In genomic region chr2:29056452-29056851, GRCh38 we compare ENCODE assay signal across 24 cellular contexts. TPM values are rescaled to one million over a fixed set of nuclear protein-coding genes. Genes with fewer than 3 reads are reported as not detected.
A peak's percentile ranks its signal among the peaks of the same experiment; 100 is the strongest.
DNase-seq lines count a peak whose midpoint lies in the region; ATAC-seq, FAIRE-seq and TF ChIP-seq lines count a peak whose summit lies in the region.
"Had no signal": no experiment of that assay in that cellular context is flagged by ENCODE, and none has a peak within 500 bp of the region (broad histone marks: within the 10 kb centered on the region; RNA-seq: fewer than 3 reads in every experiment).

No MANE protein-coding gene starts in this region.

- H3K9me2 ChIP-seq in Karpas-422 (replicated peaks; ENCODE audit: insufficient read depth, low read length): no peaks in the 10 kb centered on the region

- ATAC-seq in activated T-cell treated with anti-CD3 and anti-CD28 coated beads, Interleukin-2, amount 50 U/mL, for 72 hours (replicated peaks in 1 of 2): peak; percentile 29 to 59

- no peaks in the 10 kb centered on the region for H3K27me3 ChIP-seq in bronchial epithelial cell (ENCODE audit: control insufficient read depth, insufficient read depth, low read length)
- no peaks in the 10 kb centered on the region for H3K27me3 ChIP-seq in H7 (ENCODE audit: control insufficient read depth, insufficient read depth, low read length)
- no peaks in the 10 kb centered on the region for H3K27me3 ChIP-seq in Karpas-422 (ENCODE audit: low read length)
- H3K27me3 ChIP-seq: BE2C had no signal

- no peaks in the 10 kb centered on the region for H4K20me1 ChIP-seq in Karpas-422 (ENCODE audit: insufficient read depth, low read depth, low read length)

- H2AFZ ChIP-seq in Karpas-422 (ENCODE audit: low read length): no peak overlapping the region
- H2AFZ ChIP-seq: GM23248, PC-9 had no signal

- no peaks in the 10 kb centered on the region for H3K27me3 Mint-ChIP-seq in activated T-cell treated with anti-CD3 and anti-CD28 coated beads, Interleukin-2, amount 50 U/mL, for 72 hours (ENCODE audit: low read depth)
- H3K27me3 Mint-ChIP-seq in type B pancreatic cell: peaks cover 4% of the 10 kb centered on the region

- no peak overlapping the region for H3K4me2 ChIP-seq in Karpas-422 (ENCODE audit: low read depth, low read length, poor library complexity, severe bottlenecking)
- H3K4me2 ChIP-seq: KMS-11, PC-9 had no signal

- H3K27ac ChIP-seq in mesodermal cell (ENCODE audit: low read depth, low read length, severe bottlenecking) (peak overlapping the region; percentile 65), Karpas-422 (ENCODE audit: low read length) (no peak overlapping the region)
- H3K27ac ChIP-seq: GM23248, KMS-11, PC-9 had no signal

- no peaks in the 10 kb centered on the region for H3K36me3 Mint-ChIP-seq in activated T-cell treated with anti-CD3 and anti-CD28 coated beads, Interleukin-2, amount 50 U/mL, for 72 hours (ENCODE audit: insufficient read depth in 2 of 2)
- no peaks in the 10 kb centered on the region for H3K36me3 Mint-ChIP-seq in type B pancreatic cell

- no peaks in the 10 kb centered on the region for H3K36me3 ChIP-seq in bronchial epithelial cell (ENCODE audit: control insufficient read depth, insufficient read depth, low read length)
- no peaks in the 10 kb centered on the region for H3K36me3 ChIP-seq in mesodermal cell (ENCODE audit: control insufficient read depth, insufficient read depth, low read length)
- H3K36me3 ChIP-seq in H7 (replicated peaks; ENCODE audit: control insufficient read depth, insufficient read depth, low read length): no peaks in the 10 kb centered on the region
- no peaks in the 10 kb centered on the region for H3K36me3 ChIP-seq in Karpas-422 (ENCODE audit: insufficient read depth, low read length)
- H3K36me3 ChIP-seq: BE2C, HAP-1 had no signal

- H3K79me2 ChIP-seq in Karpas-422 (ENCODE audit: low read length): no peaks in the 10 kb centered on the region

- no peak overlapping the region for H3K27ac Mint-ChIP-seq in activated T-cell treated with anti-CD3 and anti-CD28 coated beads, Interleukin-2, amount 50 U/mL, for 72 hours
- H3K27ac Mint-ChIP-seq in type B pancreatic cell: peak overlapping the region; percentile 31

- peak; percentile 84 for FAIRE-seq in bronchial epithelial cell (lab: Jason Lieb, UNC)
- FAIRE-seq: GM12891 had no signal

- H3K9ac ChIP-seq in Karpas-422 (ENCODE audit: low read length): no peak overlapping the region
- H3K9ac ChIP-seq: GM23248, KMS-11 had no signal

- DNase-seq in activated T-cell treated with anti-CD3 and anti-CD28 coated beads, Interleukin-2, amount 50 U/mL, for 72 hours: peak; percentile 11 to 13
- no peak for DNase-seq in activated T-cell treated with anti-CD3 and anti-CD28 coated beads, Interleukin-2, amount 50 U/mL, for 48 hours
- DNase-seq in bronchial epithelial cell (ENCODE audit: low read depth): no peak
- DNase-seq in type B pancreatic cell (ENCODE audit: extremely low spot score, unreplicated experiment): no peak
- no peak for DNase-seq in H7
- no peak for DNase-seq in Karpas-422
- DNase-seq: BE2C, GM23248, IMR-90, MV-4-11, NCI-H1105 treated with DMSO at 0.1 percent for 48 hours, NCI-H2029 treated with DMSO at 0.1 percent for 48 hours, NCI-H226, NCI-H510A treated with DMSO at 0.1 percent for 48 hours, NCI-H748 treated with DMSO at 0.1 percent for 48 hours, PC-9, RPMI8226, SHP77 had no signal

- H3K4me1 Mint-ChIP-seq in activated T-cell treated with anti-CD3 and anti-CD28 coated beads, Interleukin-2, amount 50 U/mL, for 72 hours (ENCODE audit: low read depth): peaks cover 27% of the 10 kb centered on the region
- H3K4me1 Mint-ChIP-seq in type B pancreatic cell (ENCODE audit: unreplicated experiment): peaks cover 68% of the 10 kb centered on the region

- 93 to 100% methylated on average over 2 to 5 of the region's 5 CpGs for WGBS in mesodermal cell (ENCODE audit: insufficient coverage in 2 of 2), 2 experiments

- H3K9me3 Mint-ChIP-seq in activated T-cell treated with anti-CD3 and anti-CD28 coated beads, Interleukin-2, amount 50 U/mL, for 72 hours: no peaks in the 10 kb centered on the region
- no peaks in the 10 kb centered on the region for H3K9me3 Mint-ChIP-seq in type B pancreatic cell

- H3K4me3 ChIP-seq in bronchial epithelial cell (ENCODE audit: low read depth, low read length) (no peak overlapping the region), mesodermal cell (ENCODE audit: extremely low read depth, insufficient read depth, low read length, poor library complexity, severe bottlenecking) (no peak overlapping the region), H7 (ENCODE audit: insufficient read depth, low read depth, low read length) (no peak overlapping the region), Karpas-422 (ENCODE audit: low read length) (no peak overlapping the region)
- H3K4me3 ChIP-seq: GM23248, HAP-1, PC-9 had no signal

- TF ChIP-seq CTCF in bronchial epithelial cell (IDR thresholded peaks at IDR 0.05; ENCODE audit: insufficient read depth, low read length, severe bottlenecking) (no peak), type B pancreatic cell (conservative IDR thresholded peaks at IDR 0.05) (no peak)

- no peak overlapping the region for H3K4me3 Mint-ChIP-seq in activated T-cell treated with anti-CD3 and anti-CD28 coated beads, Interleukin-2, amount 50 U/mL, for 72 hours
- no peak overlapping the region for H3K4me3 Mint-ChIP-seq in type B pancreatic cell

- H3K9me3 ChIP-seq in mesodermal cell (ENCODE audit: control insufficient read depth, low read length): no peaks in the 10 kb centered on the region
- H3K9me3 ChIP-seq in Karpas-422 (ENCODE audit: low read length): no peaks in the 10 kb centered on the region
- H3K9me3 ChIP-seq: BE2C, HAP-1 had no signal

- no peaks in the 10 kb centered on the region for H3K4me1 ChIP-seq in mesodermal cell (ENCODE audit: control insufficient read depth, insufficient read depth, low read length, poor library complexity, severe bottlenecking)
- no peaks in the 10 kb centered on the region for H3K4me1 ChIP-seq in Karpas-422 (ENCODE audit: low read length)

RNA-seq across cellular contexts. Expression of gene PCARE, which starts 17.9 kb away (rescaled TPM):
- not detected for total RNA-seq in activated T-cell treated with anti-CD3 and anti-CD28 coated beads, Interleukin-2, amount 50 U/mL, for 72 hours
- total RNA-seq in bronchial epithelial cell (not detected in 2 replicates), type B pancreatic cell (ENCODE audit: low replicate concordance) (not detected in 2 replicates)
- not detected for polyA plus RNA-seq in mesodermal cell (2013, experiment 1 of 2)
- not detected for polyA plus RNA-seq in mesodermal cell (2013, experiment 2 of 2)
- not detected in 2 replicates for total RNA-seq in H7 (2014; rRNA removed; shearing (Covaris generic))
- not detected in 2 replicates for total RNA-seq in Karpas-422 (2014; rRNA removed; shearing (Covaris generic); ENCODE audit: low replicate concordance)
- total RNA-seq: A673, GM23248, IMR-90, M059J, PC-9 had no signal
- polyA plus RNA-seq: GM23248, IMR-90 had no signal

RNA-seq across cellular contexts. Expression of gene CLIP4, which starts 58.8 kb away (rescaled TPM):
- 10 to 100 TPM; 25.2 to 28.4 TPM for total RNA-seq in activated T-cell treated with anti-CD3 and anti-CD28 coated beads, Interleukin-2, amount 50 U/mL, for 72 hours
- total RNA-seq in bronchial epithelial cell (102 and 144 TPM in 2 replicates), type B pancreatic cell (ENCODE audit: low replicate concordance) (12.1 and 14.7 TPM in 2 replicates)
- polyA plus RNA-seq in mesodermal cell (2013, experiment 1 of 2): 2.7 TPM
- polyA plus RNA-seq in mesodermal cell (2013, experiment 2 of 2): 2.6 TPM
- 0.30 and 2.0 TPM in 2 replicates for total RNA-seq in H7 (2014; rRNA removed; shearing (Covaris generic))
- not detected in 2 replicates for total RNA-seq in Karpas-422 (2014; rRNA removed; shearing (Covaris generic); ENCODE audit: low replicate concordance)

Comparison
In these comparisons a context has a peak if more than half of its experiments do, and no peak if none do; other contexts are left out.
1. DNase-seq: peak in activated T-cell treated with anti-CD3 and anti-CD28 coated beads, Interleukin-2, amount 50 U/mL, for 72 hours (2 of 2); none in activated T-cell treated with anti-CD3 and anti-CD28 coated beads, Interleukin-2, amount 50 U/mL, for 48 hours (0 of 2), bronchial epithelial cell (single experiment), type B pancreatic cell (single experiment), H7 (single experiment) and Karpas-422 (single experiment).